In the genomic region with DNA sequence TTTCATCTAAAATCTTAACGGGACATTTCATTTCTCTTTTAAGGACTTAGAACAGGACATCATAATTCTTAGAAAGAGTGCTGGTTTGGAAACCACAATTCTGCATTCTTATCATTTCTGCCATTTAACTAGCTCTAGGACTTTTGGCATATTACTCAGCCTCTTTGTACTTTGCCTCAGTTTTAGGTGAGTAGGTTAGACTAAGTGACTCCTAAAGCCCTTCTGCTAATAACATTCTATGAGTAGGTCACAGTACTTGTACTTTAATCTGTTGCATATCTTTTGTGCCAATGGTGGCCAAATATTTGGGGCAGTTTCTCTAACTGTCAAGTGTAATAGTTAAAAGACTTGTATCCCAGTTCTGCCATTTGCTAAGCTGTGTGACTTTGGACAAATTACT, we compare ENCODE assay signal across 16 cellular contexts.
DNase-seq lines count a peak whose midpoint lies in the region; ATAC-seq, FAIRE-seq and TF ChIP-seq lines count a peak whose summit lies in the region.
"Had no signal": no experiment of that assay in that cellular context is flagged by ENCODE, and none has a peak within 500 bp of the region (broad histone marks: within the 10 kb centered on the region; RNA-seq: fewer than 3 reads in every experiment).

No MANE protein-coding gene starts in this region.

- no peak overlapping the region for H3K4me2 ChIP-seq in MM.1S (ENCODE audit: low read depth, low read length)

- H3K27me3 Mint-ChIP-seq in naive thymus-derived CD8-positive, alpha-beta T cell = no peaks in the 10 kb centered on the region

- no peak overlapping the region for H2AFZ ChIP-seq in MM.1S (ENCODE audit: low read length)

- H3K9me2 ChIP-seq in MM.1S (replicated peaks; ENCODE audit: insufficient read depth, low read length) = no peaks in the 10 kb centered on the region

- no peak for TF ChIP-seq CTCF in retinal pigment epithelial cell (conservative IDR thresholded peaks at IDR 0.05; ENCODE audit: low read depth, low read length)
- TF ChIP-seq CTCF in MM.1S (IDR thresholded peaks at IDR 0.05; ENCODE audit: low read length) = no peak

- H3K4me3 Mint-ChIP-seq in naive thymus-derived CD8-positive, alpha-beta T cell = no peak overlapping the region

- DNase-seq in GM03348 (ENCODE audit: low spot score) (peak; percentile 37), RCC 7860 (ENCODE audit: low spot score) (peak; percentile 44), fibroblast of peridontal ligament (ENCODE audit: extremely low read depth) (peak; percentile 65), retinal pigment epithelial cell (ENCODE audit: low read depth) (peak; percentile 47), occipital lobe (lab: John Stamatoyannopoulos, UW) (no peak), MM.1S (no peak)
- no peak for DNase-seq in activated CD8-positive, alpha-beta memory T cell treated with anti-CD3 and anti-CD28 coated beads for 24 hours
- DNase-seq in naive thymus-derived CD8-positive, alpha-beta T cell = no peak
- DNase-seq: activated CD4-positive, alpha-beta T cell treated with anti-CD3 and anti-CD28 coated beads, Interleukin-2, amount 50 U/mL, for 48 hours; amniotic stem cell; midbrain; SHP77 treated with DMSO at 0.1 percent for 48 hours; spleen; T1000 had no signal

- no peak overlapping the region for H3K27ac ChIP-seq in MM.1S (ENCODE audit: low read length)
- H3K27ac ChIP-seq: C4-2B, gastroesophageal sphincter, spleen had no signal

- no peak overlapping the region for H3K27ac Mint-ChIP-seq in naive thymus-derived CD8-positive, alpha-beta T cell

- no peaks in the 10 kb centered on the region for H3K27me3 ChIP-seq in MM.1S (replicated peaks; ENCODE audit: insufficient read depth, low read length)
- H3K27me3 ChIP-seq: gastroesophageal sphincter, spleen had no signal

- H3K4me3 ChIP-seq in retinal pigment epithelial cell (ENCODE audit: low read length) (no peak overlapping the region), MM.1S (ENCODE audit: low read length) (no peak overlapping the region)
- H3K4me3 ChIP-seq: gastroesophageal sphincter, spleen had no signal

- peaks cover 6 to 18% (median 13%) of the 10 kb centered on the region in 9 donors for H3K9me3 Mint-ChIP-seq in naive thymus-derived CD8-positive, alpha-beta T cell

- H3K36me3 ChIP-seq in MM.1S (replicated peaks; ENCODE audit: insufficient read depth, low read length) = no peaks in the 10 kb centered on the region
- H3K36me3 ChIP-seq: gastroesophageal sphincter had no signal

- POLR2A ChIA-PET in naive thymus-derived CD8-positive, alpha-beta T cell (lab: Charles Lee) = no interaction called here

- peak; percentile 72 for FAIRE-seq in RCC 7860 (lab: Jason Lieb, UNC)

- no peaks in the 10 kb centered on the region for H3K4me1 ChIP-seq in MM.1S (ENCODE audit: low read length)
- H3K4me1 ChIP-seq: gastroesophageal sphincter, spleen had no signal

- no peaks in the 10 kb centered on the region for H3F3A ChIP-seq in MM.1S (ENCODE audit: insufficient read depth, low read length)

- ATAC-seq in naive thymus-derived CD8-positive, alpha-beta T cell = no peak
- ATAC-seq: gastroesophageal sphincter had no signal

- H3K79me2 ChIP-seq in MM.1S (ENCODE audit: low read length) = no peaks in the 10 kb centered on the region

- peaks cover 23 to 42% (median 39%) of the 10 kb centered on the region in 3 donors for H3K36me3 Mint-ChIP-seq in naive thymus-derived CD8-positive, alpha-beta T cell

- H3K9ac ChIP-seq in MM.1S (ENCODE audit: low read length) = no peak overlapping the region

- H4K20me1 ChIP-seq in MM.1S (ENCODE audit: insufficient read depth, low read length) = no peaks in the 10 kb centered on the region

- no peaks in the 10 kb centered on the region for H3K9me3 ChIP-seq in MM.1S (replicated peaks; ENCODE audit: insufficient read depth, low read length)

- H3K4me1 Mint-ChIP-seq in naive thymus-derived CD8-positive, alpha-beta T cell = peaks cover 0 to 6% (median 3%) of the 10 kb centered on the region in 4 donors

Comparison
In these comparisons a context has a peak if more than half of its experiments do, and no peak if none do; other contexts are left out.
1. DNase-seq: peak in GM03348 (single experiment), RCC 7860 (single experiment), fibroblast of peridontal ligament (single experiment) and retinal pigment epithelial cell (single experiment); none in occipital lobe (single experiment), activated CD8-positive, alpha-beta memory T cell treated with anti-CD3 and anti-CD28 coated beads for 24 hours (single experiment), naive thymus-derived CD8-positive, alpha-beta T cell (0 of 10) and MM.1S (single experiment).